In the genomic region with DNA sequence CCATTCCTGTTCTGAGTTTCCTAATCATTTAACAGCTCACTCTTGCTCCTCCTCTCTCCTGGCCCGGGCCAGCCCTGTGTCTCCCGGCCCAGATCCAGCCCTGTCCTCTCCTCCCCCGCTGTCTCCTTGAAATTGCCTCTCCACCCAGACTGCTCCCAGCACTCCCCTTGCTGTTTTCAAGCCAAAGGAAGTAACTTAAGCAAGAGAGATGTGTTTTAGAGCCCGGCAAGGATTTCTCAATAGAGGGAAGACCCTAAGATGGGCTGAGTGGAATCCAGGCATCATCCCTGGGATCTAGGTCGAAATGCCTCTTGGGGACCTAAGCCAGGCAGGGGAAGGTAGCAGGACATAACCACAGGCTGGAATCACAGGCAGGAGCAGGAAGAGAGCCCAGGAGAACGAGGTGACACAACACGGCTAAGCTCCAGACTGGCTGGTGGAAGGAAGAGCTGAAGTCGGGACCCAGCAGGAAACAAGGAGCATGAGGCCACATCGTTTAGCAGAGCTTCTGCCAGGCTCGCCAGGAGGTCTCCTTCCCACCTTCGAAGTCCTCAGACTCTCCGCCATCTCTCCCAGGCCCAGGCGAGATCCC, we compare ENCODE assay signal across 11 cellular contexts. TPM values are rescaled to one million over a fixed set of nuclear protein-coding genes. Genes with fewer than 3 reads are reported as not detected.
A peak's percentile ranks its signal among the peaks of the same experiment; 100 is the strongest.
DNase-seq lines count a peak whose midpoint lies in the region; ATAC-seq, FAIRE-seq and TF ChIP-seq lines count a peak whose summit lies in the region.
"Had no signal": no experiment of that assay in that cellular context is flagged by ENCODE, and none has a peak within 500 bp of the region (broad histone marks: within the 10 kb centered on the region; RNA-seq: fewer than 3 reads in every experiment).

No MANE protein-coding gene starts in this region.

- CTCF ChIA-PET in HepG2 (lab: Yijun Ruan, JAX; ENCODE audit: low intra/inter-chr PET ratio, low total read pairs), result no interaction called here
- CTCF ChIA-PET in Calu3 (lab: Charles Lee), result interaction anchor here (0.6 to 1.5 kb wide), 2 partner anchors 28 to 49 kb away, joined by 3 to 8 read pairs; no protein-coding TSS in a partner anchor

- peak overlapping the region; percentile 40 for H3K4me3 ChIP-seq in coronary artery
- peak overlapping the region in 1 of 3 experiments; percentile 35; a peak in 2 of 6 replicates for H3K4me3 ChIP-seq in HepG2 (replicated peaks in 1 of 3; ENCODE audit: insufficient read depth in 1 of 3, low read depth in 2 of 3, low read length in 3 of 3)
- H3K4me3 ChIP-seq in small intestine (ENCODE audit: low read depth in 1 of 2, low read length in 2 of 2), result no peak overlapping the region

- H4K8ac ChIP-seq in H9 (replicated peaks; ENCODE audit: insufficient read length, low read depth, low read length), result no peak overlapping the region

- TF ChIP-seq RAD21 in HepG2 (CRISPR knock-in tag; IDR thresholded peaks at IDR 0.05), result no peak

- in situ Hi-C loops in HepG2 (cut with HindIII; ENCODE audit: extremely low pct_ligation_motif_present, low pct_unique_long_range_greater_than_20kb), result no loop called here

- H3K23me2 ChIP-seq in H9 (ENCODE audit: insufficient read length, low read depth, low read length, poor library complexity, severe bottlenecking), result no peaks in the 10 kb centered on the region

- H3K4me1 ChIP-seq in H9 (ENCODE audit: insufficient read depth, low read length) (no peaks in the 10 kb centered on the region), HepG2 (ENCODE audit: insufficient read depth, low read length) (peaks cover 98% of the 10 kb centered on the region), small intestine (ENCODE audit: control insufficient read depth in 2 of 2, insufficient read depth in 1 of 2, low read depth in 1 of 2, low read length in 1 of 2) (peaks cover 8 to 18% of the 10 kb centered on the region in 2 donors)

- H3K27me3 Mint-ChIP-seq in H9 (ENCODE audit: low read depth) (no peaks in the 10 kb centered on the region), Calu3 (ENCODE audit: unreplicated experiment) (peaks cover 14% of the 10 kb centered on the region)
- no peaks in the 10 kb centered on the region for H3K27me3 Mint-ChIP-seq in activated T-cell treated with anti-CD3 and anti-CD28 coated beads, Interleukin-2, amount 50 U/mL, for 4 hours (ENCODE audit: low read depth)
- H3K27me3 Mint-ChIP-seq in stimulated activated naive B cell treated with anti-CD40 and anti-IgM and Interleukin-4, amounts not matched to agents 10 μg/mL and 1 μg/mL and 100 μg/mL, for 72 hours, result peaks cover 4 to 6% of the 10 kb centered on the region in 2 donors

- no peak overlapping the region for H3K56ac ChIP-seq in H9 (ENCODE audit: insufficient read length, low read depth, low read length)

- no peaks in the 10 kb centered on the region for H3K79me1 ChIP-seq in H9 (ENCODE audit: insufficient read depth, low read depth, low read length, poor library complexity, severe bottlenecking)

- no peak for TF ChIP-seq POLR2A in HepG2 (IDR thresholded peaks at IDR 0.05; ENCODE audit: insufficient read depth in 1 of 2, low read depth in 2 of 2, low read length in 2 of 2)

- no peak overlapping the region for H3K23ac ChIP-seq in H9 (ENCODE audit: insufficient read length, low read depth, low read length)

- no peak overlapping the region for H3K27ac ChIP-seq in H9 (ENCODE audit: insufficient read length, low read depth, low read length)
- peak overlapping the region; percentile 82 to 94 for H3K27ac ChIP-seq in coronary artery
- H3K27ac ChIP-seq in HepG2 (ENCODE audit: extremely low read length, insufficient read depth, low read length), result peak overlapping the region; percentile 92
- peak overlapping the region; percentile 43 to 98 for H3K27ac ChIP-seq in small intestine (ENCODE audit: low read depth in 1 of 2, low read length in 1 of 2)

- WGBS in H9 (ENCODE audit: extremely low coverage, insufficient read length, low lambda C conversion rate), result no CpG with 5 or more reads among the region's 13 CpGs
- WGBS in HepG2 (ENCODE audit: low lambda C conversion rate), result 12% methylated on average over 13 of the region's 13 CpGs
- 42 to 45% (median 43%) methylated on average over 13 of the region's 13 CpGs for WGBS in small intestine, 3 donors

- no peaks in the 10 kb centered on the region for H4K20me1 ChIP-seq in H9 (ENCODE audit: control insufficient read depth, insufficient read depth, insufficient read length)
- H4K20me1 ChIP-seq in HepG2 (ENCODE audit: insufficient read depth, low read length), result no peaks in the 10 kb centered on the region

- no peak overlapping the region for H2AFZ ChIP-seq in H9 (ENCODE audit: low read length)
- no peak overlapping the region for H2AFZ ChIP-seq in HepG2 (ENCODE audit: low read length)

- H3K9me3 Mint-ChIP-seq in H9 (no peaks in the 10 kb centered on the region), Calu3 (ENCODE audit: low read depth, unreplicated experiment) (no peaks in the 10 kb centered on the region)
- no peaks in the 10 kb centered on the region for H3K9me3 Mint-ChIP-seq in activated T-cell treated with anti-CD3 and anti-CD28 coated beads, Interleukin-2, amount 50 U/mL, for 4 hours
- H3K9me3 Mint-ChIP-seq in stimulated activated naive B cell treated with anti-CD40 and anti-IgM and Interleukin-4, amounts not matched to agents 10 μg/mL and 1 μg/mL and 100 μg/mL, for 72 hours, result no peaks in the 10 kb centered on the region
- H3K9me3 Mint-ChIP-seq: activated naive CD4-positive, alpha-beta T cell treated with anti-CD3 and anti-CD28 coated beads, Interleukin-2, amount 50 U/mL, for 72 hours had no signal

- H3T11ph ChIP-seq in H9 (ENCODE audit: low read length), result no peak overlapping the region

- POLR2A ChIA-PET in HepG2 (lab: Yijun Ruan, JAX), result interaction anchor here (0.8 to 11.4 kb wide), 19 partner anchors 9 to 426 kb away, joined by 3 to 827 read pairs (median 6); a partner anchor contains a TSS

- no peak for TF ChIP-seq CTCF in H9 (conservative IDR thresholded peaks at IDR 0.05)
- no peak for TF ChIP-seq CTCF in coronary artery (IDR thresholded peaks at IDR 0.05)
- no peak for TF ChIP-seq CTCF in HepG2 (CRISPR knock-in tag; IDR thresholded peaks at IDR 0.05)
- TF ChIP-seq CTCF in Calu3 (IDR thresholded peaks at IDR 0.05; ENCODE audit: unreplicated experiment), result no peak

- no peak overlapping the region for H2BK12ac ChIP-seq in H9 (ENCODE audit: insufficient read length, low read depth, low read length)

- ATAC-seq in HepG2, result peak; percentile 40
- no peak for ATAC-seq in activated T-cell treated with anti-CD3 and anti-CD28 coated beads, Interleukin-2, amount 50 U/mL, for 4 hours
- no peak for ATAC-seq in stimulated activated naive B cell treated with anti-CD40 and anti-IgM and Interleukin-4, amounts not matched to agents 10 μg/mL and 1 μg/mL and 100 μg/mL, for 72 hours (replicated peaks)
- ATAC-seq: activated naive CD4-positive, alpha-beta T cell treated with anti-CD3 and anti-CD28 coated beads, Interleukin-2, amount 50 U/mL, for 72 hours had no signal

- H3K9ac ChIP-seq in H9 (ENCODE audit: extremely low read depth, insufficient read length, low read length), result no peak overlapping the region
- H3K9ac ChIP-seq in HepG2 (ENCODE audit: insufficient read depth, low read depth, low read length), result peak overlapping the region; percentile 55

- no peak overlapping the region for H2BK120ac ChIP-seq in H9 (ENCODE audit: low read depth, low read length, poor library complexity, severe bottlenecking)

- TF ChIP-seq EP300 in HepG2 (IDR thresholded peaks at IDR 0.05; ENCODE audit: low read depth in 2 of 2, low read length in 2 of 2) (no peak), HepG2 (CRISPR knock-in tag; IDR thresholded peaks at IDR 0.05; ENCODE audit: borderline replicate concordance) (no peak)

- no peak overlapping the region for H3K14ac ChIP-seq in H9 (ENCODE audit: insufficient read depth, low read length)

- FAIRE-seq in HepG2 (lab: Jason Lieb, UNC) (no peak), small intestine (lab: Jason Lieb, UNC) (no peak)

- H3K4me3 Mint-ChIP-seq in H9, result no peak overlapping the region
- H3K4me3 Mint-ChIP-seq in activated T-cell treated with anti-CD3 and anti-CD28 coated beads, Interleukin-2, amount 50 U/mL, for 4 hours, result no peak overlapping the region
- H3K4me3 Mint-ChIP-seq in stimulated activated naive B cell treated with anti-CD40 and anti-IgM and Interleukin-4, amounts not matched to agents 10 μg/mL and 1 μg/mL and 100 μg/mL, for 72 hours, result no peak overlapping the region
- H3K4me3 Mint-ChIP-seq in Calu3 (ENCODE audit: low read depth, unreplicated experiment), result no peak overlapping the region

- H3K4ac ChIP-seq in H9 (ENCODE audit: low read depth, low read length), result no peak overlapping the region

- H4K5ac ChIP-seq in H9 (ENCODE audit: insufficient read length, low read depth, low read length), result no peak overlapping the region

- H3K18ac ChIP-seq in H9 (ENCODE audit: insufficient read length, low read depth, low read length), result no peak overlapping the region

- no peak for DNase-seq in H9
- peak; percentile 88 for DNase-seq in coronary artery (ENCODE audit: low spot score)
- peak; percentile 27 for DNase-seq in HepG2 (ENCODE audit: low spot score)
- DNase-seq in small intestine, result peak; percentile 47
- no peak for DNase-seq in activated T-cell treated with anti-CD3 and anti-CD28 coated beads, Interleukin-2, amount 50 U/mL, for 4 hours
- DNase-seq in stimulated activated naive B cell treated with anti-CD40 and anti-IgM and Interleukin-4, amounts not matched to agents 10 μg/mL and 1 μg/mL and 100 μg/mL, for 72 hours, result no peak
- no peak for DNase-seq in foreskin melanocyte
- DNase-seq in Calu3, result no peak
- DNase-seq: NCI-H2171 treated with DMSO at 0.1 percent for 48 hours, T-helper 9 cell had no signal

- no peak overlapping the region for H2AK5ac ChIP-seq in H9 (ENCODE audit: insufficient read length, low read length)

- H3K27ac Mint-ChIP-seq in H9, result peak overlapping the region; percentile 33 to 73 (median 46); a peak in 3 of 7 replicates
- no peak overlapping the region for H3K27ac Mint-ChIP-seq in stimulated activated naive B cell treated with anti-CD40 and anti-IgM and Interleukin-4, amounts not matched to agents 10 μg/mL and 1 μg/mL and 100 μg/mL, for 72 hours
- no peak overlapping the region for H3K27ac Mint-ChIP-seq in Calu3 (ENCODE audit: unreplicated experiment)

- H3K27me3 ChIP-seq in H9 (ENCODE audit: insufficient read depth, low read length) (no peaks in the 10 kb centered on the region), HepG2 (ENCODE audit: control insufficient read depth in 1 of 2, insufficient read depth in 2 of 2, low read length in 2 of 2) (no peaks in the 10 kb centered on the region), small intestine (ENCODE audit: control insufficient read depth in 2 of 2, insufficient read depth in 2 of 2, low read length in 2 of 2) (no peaks in the 10 kb centered on the region)

- no peak overlapping the region for H2BK5ac ChIP-seq in H9 (ENCODE audit: insufficient read length, low read length)

- intact Hi-C loops in HepG2 (cut with micrococcal nuclease; ENCODE audit: unreplicated experiment), result no loop called here
- intact Hi-C loops in Calu3 (cut with micrococcal nuclease; ENCODE audit: unreplicated experiment), result no loop called here

- H3K36me3 ChIP-seq in HepG2 (replicated peaks in 1 of 2; ENCODE audit: control insufficient read depth in 1 of 2, insufficient read depth in 2 of 2, low read length in 2 of 2) (peaks cover 26 to 27% of the 10 kb centered on the region in 2 experiments), small intestine (ENCODE audit: control insufficient read depth in 2 of 2, insufficient read depth in 2 of 2, low read length in 2 of 2) (peaks cover 3 to 4% of the 10 kb centered on the region in 2 donors)

- H3K36me3 Mint-ChIP-seq in H9 (ENCODE audit: insufficient read depth in 1 of 3, low read depth in 3 of 3) (peaks cover 32 to 88% (median 73%) of the 10 kb centered on the region in 3 experiments; a peak in 6 of 7 replicates), Calu3 (ENCODE audit: insufficient read depth, unreplicated experiment) (peaks cover 5% of the 10 kb centered on the region)
- no peaks in the 10 kb centered on the region for H3K36me3 Mint-ChIP-seq in activated T-cell treated with anti-CD3 and anti-CD28 coated beads, Interleukin-2, amount 50 U/mL, for 4 hours (ENCODE audit: insufficient read depth)
- H3K36me3 Mint-ChIP-seq in stimulated activated naive B cell treated with anti-CD40 and anti-IgM and Interleukin-4, amounts not matched to agents 10 μg/mL and 1 μg/mL and 100 μg/mL, for 72 hours, result no peaks in the 10 kb centered on the region
- H3K36me3 Mint-ChIP-seq: activated naive CD4-positive, alpha-beta T cell treated with anti-CD3 and anti-CD28 coated beads, Interleukin-2, amount 50 U/mL, for 72 hours had no signal

- no peak overlapping the region for H2BK20ac ChIP-seq in H9 (ENCODE audit: low read depth, low read length, poor library complexity, severe bottlenecking)

- no peaks in the 10 kb centered on the region for H3K79me2 ChIP-seq in H9 (ENCODE audit: insufficient read depth, low read length)
- peaks cover 3% of the 10 kb centered on the region for H3K79me2 ChIP-seq in HepG2 (ENCODE audit: insufficient read depth, low read length)

- H3K9me3 ChIP-seq in H9 (ENCODE audit: control insufficient read depth, low read depth, low read length) (no peaks in the 10 kb centered on the region), HepG2 (ENCODE audit: low read length) (no peaks in the 10 kb centered on the region), small intestine (ENCODE audit: control insufficient read depth, low read depth) (no peaks in the 10 kb centered on the region)

- no peak overlapping the region for H2BK15ac ChIP-seq in H9 (ENCODE audit: low read depth, low read length)

- H3K4me1 Mint-ChIP-seq in H9 (peaks cover 32 to 52% of the 10 kb centered on the region in 2 experiments), Calu3 (ENCODE audit: low read depth, unreplicated experiment) (peaks cover 19% of the 10 kb centered on the region)
- H3K4me1 Mint-ChIP-seq in activated T-cell treated with anti-CD3 and anti-CD28 coated beads, Interleukin-2, amount 50 U/mL, for 4 hours (ENCODE audit: low read depth), result no peaks in the 10 kb centered on the region
- peaks cover 0 to under 1% of the 10 kb centered on the region in 2 donors for H3K4me1 Mint-ChIP-seq in stimulated activated naive B cell treated with anti-CD40 and anti-IgM and Interleukin-4, amounts not matched to agents 10 μg/mL and 1 μg/mL and 100 μg/mL, for 72 hours

- BruUV-seq in HepG2 (replicated peaks; lab: Mats Ljungman, UMichigan) (no TSS peak), Calu3 (replicated peaks; lab: Mats Ljungman, UMichigan) (no TSS peak)

- no peak overlapping the region for H4K91ac ChIP-seq in H9 (ENCODE audit: insufficient read length, low read depth, low read length)

- H3K4me2 ChIP-seq in H9 (ENCODE audit: insufficient read depth, insufficient read length, low read length) (no peak overlapping the region), HepG2 (ENCODE audit: low read depth, low read length) (peak overlapping the region; percentile 45)

RNA-seq across cellular contexts. Expression of a gene that starts 2.0 kb away (rescaled TPM):
- total RNA-seq in H9 (2021) (not detected in 2 replicates), HepG2 (2016; rRNA removed; fragmentation: Illumina TruSeq; extraction: Trizol) (not detected in 2 replicates), Calu3 (2022) (not detected in 2 replicates)
- total RNA-seq in HepG2 (2016; cell fraction: cytosol; rRNA removed; fragmentation: Illumina TruSeq; extraction: Trizol; ENCODE audit: low read depth), result not detected in 2 replicates
- not detected in 2 replicates for total RNA-seq in HepG2 (2016; cell fraction: insoluble cytoplasmic fraction; rRNA removed; fragmentation: Illumina TruSeq; extraction: Trizol)
- not detected in 2 replicates for total RNA-seq in HepG2 (2016; cell fraction: membrane; rRNA removed; fragmentation: Illumina TruSeq; extraction: Trizol)
- not detected in 2 replicates for total RNA-seq in HepG2 (2016; cell fraction: nucleus; rRNA removed; fragmentation: Illumina TruSeq; extraction: Trizol)
- polyA plus RNA-seq in HepG2 (2011; rRNA removed) (0.20 TPM in 1 of 2 replicates, not detected in the other), small intestine (under 1 TPM in 1 of 3 donors, not detected in 2; 0.15 TPM)
- polyA plus RNA-seq in HepG2 (2011; cell fraction: cytosol; rRNA removed), result not detected in 2 replicates
- polyA plus RNA-seq in HepG2 (2011; cell fraction: nucleus; rRNA removed), result not detected in 2 replicates
- polyA plus RNA-seq in HepG2 (2012), result not detected in 2 replicates
- polyA plus RNA-seq in HepG2 (2016; cell fraction: cytosol; fragmentation: Illumina TruSeq; extraction: Trizol; ENCODE audit: low read depth), result not detected in 2 replicates
- not detected in 2 replicates for polyA plus RNA-seq in HepG2 (2016; cell fraction: insoluble cytoplasmic fraction; fragmentation: Illumina TruSeq; extraction: Trizol; ENCODE audit: low read depth)
- polyA plus RNA-seq in HepG2 (2016; cell fraction: membrane; fragmentation: Illumina TruSeq; extraction: Trizol; ENCODE audit: low read depth), result not detected in 2 replicates
- not detected in 2 replicates for polyA plus RNA-seq in HepG2 (2016; cell fraction: nucleus; fragmentation: Illumina TruSeq; extraction: Trizol; ENCODE audit: insufficient read depth, low read depth)
- polyA minus RNA-seq in HepG2 (2011; rRNA and poly(A)+ RNA removed; ENCODE audit: low replicate concordance), result not detected in 2 replicates
- not detected in 2 replicates for polyA minus RNA-seq in HepG2 (2011; cell fraction: cytosol; rRNA and poly(A)+ RNA removed)
- not detected in 2 replicates for polyA minus RNA-seq in HepG2 (2011; cell fraction: nucleus; rRNA and poly(A)+ RNA removed)
- total RNA-seq in activated T-cell treated with anti-CD3 and anti-CD28 coated beads, Interleukin-2, amount 50 U/mL, for 4 hours, result not detected
- total RNA-seq: activated naive CD4-positive, alpha-beta T cell treated with anti-CD3 and anti-CD28 coated beads, Interleukin-2, amount 50 U/mL, for 72 hours had no signal

RNA-seq across cellular contexts. Expression of a gene that starts 21.1 kb away (rescaled TPM):
- total RNA-seq in H9 (2021) (98.4 and 115 TPM in 2 replicates), HepG2 (2016; rRNA removed; fragmentation: Illumina TruSeq; extraction: Trizol) (14.7 and 16.5 TPM in 2 replicates), Calu3 (2022) (12.4 and 16.6 TPM in 2 replicates)
- 7.0 and 7.1 TPM in 2 replicates for total RNA-seq in HepG2 (2016; cell fraction: cytosol; rRNA removed; fragmentation: Illumina TruSeq; extraction: Trizol; ENCODE audit: low read depth)
- total RNA-seq in HepG2 (2016; cell fraction: insoluble cytoplasmic fraction; rRNA removed; fragmentation: Illumina TruSeq; extraction: Trizol), result 12.6 and 13.0 TPM in 2 replicates
- 9.7 and 10.2 TPM in 2 replicates for total RNA-seq in HepG2 (2016; cell fraction: membrane; rRNA removed; fragmentation: Illumina TruSeq; extraction: Trizol)
- total RNA-seq in HepG2 (2016; cell fraction: nucleus; rRNA removed; fragmentation: Illumina TruSeq; extraction: Trizol), result 47.7 and 58.7 TPM in 2 replicates
- polyA plus RNA-seq in HepG2 (2011; rRNA removed) (30.8 and 33.6 TPM in 2 replicates), small intestine (10 to 100 TPM; 24.3 to 47.5 (median 35.8) TPM)
- 30.4 and 39.0 TPM in 2 replicates for polyA plus RNA-seq in HepG2 (2011; cell fraction: cytosol; rRNA removed)
- polyA plus RNA-seq in HepG2 (2011; cell fraction: nucleus; rRNA removed), result 188 and 243 TPM in 2 replicates
- polyA plus RNA-seq in HepG2 (2012), result 92.4 and 98.3 TPM in 2 replicates
- 2.5 TPM in 2 replicates for polyA plus RNA-seq in HepG2 (2016; cell fraction: cytosol; fragmentation: Illumina TruSeq; extraction: Trizol; ENCODE audit: low read depth)
- 11.6 and 18.1 TPM in 2 replicates for polyA plus RNA-seq in HepG2 (2016; cell fraction: insoluble cytoplasmic fraction; fragmentation: Illumina TruSeq; extraction: Trizol; ENCODE audit: low read depth)
- 4.9 TPM in 2 replicates for polyA plus RNA-seq in HepG2 (2016; cell fraction: membrane; fragmentation: Illumina TruSeq; extraction: Trizol; ENCODE audit: low read depth)
- polyA plus RNA-seq in HepG2 (2016; cell fraction: nucleus; fragmentation: Illumina TruSeq; extraction: Trizol; ENCODE audit: insufficient read depth, low read depth), result 95.2 and 99.3 TPM in 2 replicates
- polyA minus RNA-seq in HepG2 (2011; rRNA and poly(A)+ RNA removed; ENCODE audit: low replicate concordance), result 6.6 and 218 TPM in 2 replicates
- polyA minus RNA-seq in HepG2 (2011; cell fraction: cytosol; rRNA and poly(A)+ RNA removed), result 92.2 and 104 TPM in 2 replicates
- polyA minus RNA-seq in HepG2 (2011; cell fraction: nucleus; rRNA and poly(A)+ RNA removed), result 85.0 and 102 TPM in 2 replicates
- 1 to 10 TPM in 2 of 3 donors, under 1 TPM in 1; 0.98 to 1.1 (median 1.0) TPM for total RNA-seq in activated T-cell treated with anti-CD3 and anti-CD28 coated beads, Interleukin-2, amount 50 U/mL, for 4 hours

RNA-seq across cellular contexts. Expression of a gene that starts 38.2 kb away (rescaled TPM):
- total RNA-seq in H9 (2021), result 42.9 and 44.4 TPM in 2 replicates
- 19.4 and 28.0 TPM in 2 replicates for total RNA-seq in HepG2 (2016; rRNA removed; fragmentation: Illumina TruSeq; extraction: Trizol)
- 6.8 and 8.2 TPM in 2 replicates for total RNA-seq in HepG2 (2016; cell fraction: cytosol; rRNA removed; fragmentation: Illumina TruSeq; extraction: Trizol; ENCODE audit: low read depth)
- 16.5 and 28.8 TPM in 2 replicates for total RNA-seq in HepG2 (2016; cell fraction: insoluble cytoplasmic fraction; rRNA removed; fragmentation: Illumina TruSeq; extraction: Trizol)
- total RNA-seq in HepG2 (2016; cell fraction: membrane; rRNA removed; fragmentation: Illumina TruSeq; extraction: Trizol), result 12.1 and 12.8 TPM in 2 replicates
- 25.5 and 33.3 TPM in 2 replicates for total RNA-seq in HepG2 (2016; cell fraction: nucleus; rRNA removed; fragmentation: Illumina TruSeq; extraction: Trizol)
- polyA plus RNA-seq in HepG2 (2011; rRNA removed), result 62.2 and 68.7 TPM in 2 replicates
- polyA plus RNA-seq in HepG2 (2011; cell fraction: cytosol; rRNA removed), result 28.2 and 38.4 TPM in 2 replicates
- polyA plus RNA-seq in HepG2 (2011; cell fraction: nucleus; rRNA removed), result 203 and 258 TPM in 2 replicates
- polyA plus RNA-seq in HepG2 (2012), result 33.9 and 37.3 TPM in 2 replicates
- 3.4 and 3.9 TPM in 2 replicates for polyA plus RNA-seq in HepG2 (2016; cell fraction: cytosol; fragmentation: Illumina TruSeq; extraction: Trizol; ENCODE audit: low read depth)
- polyA plus RNA-seq in HepG2 (2016; cell fraction: insoluble cytoplasmic fraction; fragmentation: Illumina TruSeq; extraction: Trizol; ENCODE audit: low read depth), result 16.5 and 19.0 TPM in 2 replicates
- 8.0 and 8.1 TPM in 2 replicates for polyA plus RNA-seq in HepG2 (2016; cell fraction: membrane; fragmentation: Illumina TruSeq; extraction: Trizol; ENCODE audit: low read depth)
- polyA plus RNA-seq in HepG2 (2016; cell fraction: nucleus; fragmentation: Illumina TruSeq; extraction: Trizol; ENCODE audit: insufficient read depth, low read depth), result 87.2 and 88.4 TPM in 2 replicates
- polyA minus RNA-seq in HepG2 (2011; rRNA and poly(A)+ RNA removed; ENCODE audit: low replicate concordance), result 65.8 and 169 TPM in 2 replicates
- 16.4 and 22.5 TPM in 2 replicates for polyA minus RNA-seq in HepG2 (2011; cell fraction: cytosol; rRNA and poly(A)+ RNA removed)
- 34.6 and 43.3 TPM in 2 replicates for polyA minus RNA-seq in HepG2 (2011; cell fraction: nucleus; rRNA and poly(A)+ RNA removed)
- polyA plus RNA-seq in small intestine, result 100 to 1,000 TPM; 129 to 842 (median 558) TPM
- total RNA-seq in activated T-cell treated with anti-CD3 and anti-CD28 coated beads, Interleukin-2, amount 50 U/mL, for 4 hours, result 100 to 1,000 TPM; 312 to 340 (median 339) TPM
- total RNA-seq in Calu3 (2022), result 213 and 243 TPM in 2 replicates

Comparison
In these comparisons a context has a peak if more than half of its experiments do, and no peak if none do; other contexts are left out.
1. DNase-seq: peak in coronary artery (single experiment), HepG2 (single experiment) and small intestine (single experiment); none in H9 (single experiment), activated T-cell treated with anti-CD3 and anti-CD28 coated beads, Interleukin-2, amount 50 U/mL, for 4 hours (single experiment), stimulated activated naive B cell treated with anti-CD40 and anti-IgM and Interleukin-4, amounts not matched to agents 10 μg/mL and 1 μg/mL and 100 μg/mL, for 72 hours (single experiment), foreskin melanocyte (single experiment) and Calu3 (single experiment).
2. H3K27ac Mint-ChIP-seq: peak in H9 (3 of 3); none in stimulated activated naive B cell treated with anti-CD40 and anti-IgM and Interleukin-4, amounts not matched to agents 10 μg/mL and 1 μg/mL and 100 μg/mL, for 72 hours (single experiment) and Calu3 (single experiment).